17 cellular contexts compared by ENCODE assay signal in genomic region chr2:24546668-24547067, GRCh38. TPM values are rescaled to one million over a fixed set of nuclear protein-coding genes. Genes with fewer than 3 reads are reported as not detected.
DNase-seq lines count a peak whose midpoint lies in the region; ATAC-seq and TF ChIP-seq lines count a peak whose summit lies in the region.
"Had no signal": no experiment of that assay in that cellular context is flagged by ENCODE, and none has a peak within 500 bp of the region (broad histone marks: within the 10 kb centered on the region; RNA-seq: fewer than 3 reads in every experiment).

No MANE protein-coding gene starts in this region.

- H3K36me3 ChIP-seq in lower lobe of right lung (no peaks in the 10 kb centered on the region), thyroid gland (no peaks in the 10 kb centered on the region), tibial artery (no peaks in the 10 kb centered on the region)
- H3K36me3 ChIP-seq: HAP-1 had no signal

- H3K27me3 ChIP-seq in lower lobe of right lung (ENCODE audit: low read depth) (no peaks in the 10 kb centered on the region), thyroid gland (no peaks in the 10 kb centered on the region), tibial artery (no peaks in the 10 kb centered on the region)

- H3K27ac ChIP-seq in lower lobe of right lung, result no peak overlapping the region
- H3K27ac ChIP-seq in thyroid gland, result no peak overlapping the region
- no peak overlapping the region for H3K27ac ChIP-seq in tibial artery
- H3K27ac ChIP-seq: A549 had no signal

- DNase-seq in left ventricle myocardium superior (no peak), left cardiac atrium (no peak), MV-4-11 (lab: John Stamatoyannopoulos, UW) (peak; percentile 7), lower lobe of right lung (no peak), thyroid gland (no peak), tibial artery (no peak)
- DNase-seq: AML-193; CD8-positive, alpha-beta T cell; COR-L47; DMS 273 treated with DMSO at 0.1 percent for 48 hours; DMS53; DND-41; EL had no signal

- peak; percentile 21 for ATAC-seq in left ventricle myocardium superior
- no peak for ATAC-seq in left cardiac atrium
- peak; percentile 24 to 51 for ATAC-seq in lower lobe of right lung
- ATAC-seq in HG02678 (IDR thresholded peaks at IDR 0.05; ENCODE audit: unreplicated experiment), result no peak
- ATAC-seq: A549; CD8-positive, alpha-beta T cell; GM12878 had no signal

- TF ChIP-seq POLR2A in thyroid gland (IDR thresholded peaks at IDR 0.05), result no peak

- intact Hi-C loops in left ventricle myocardium superior (cut with micrococcal nuclease) (no loop called here), left cardiac atrium (cut with DNase I) (no loop called here), lower lobe of right lung (cut with DNase I) (no loop called here), thyroid gland (cut with DNase I) (no loop called here), tibial artery (cut with DNase I; ENCODE audit: low total_unique reads) (no loop called here)

- TF ChIP-seq CTCF in lower lobe of right lung (IDR thresholded peaks at IDR 0.05), result no peak
- no peak for TF ChIP-seq CTCF in thyroid gland (IDR thresholded peaks at IDR 0.05)
- TF ChIP-seq CTCF in tibial artery (IDR thresholded peaks at IDR 0.05), result no peak

- WGBS in thyroid gland, 2 donors, result 82 to 92% methylated on average over 1 of the region's 1 CpG

- no peak overlapping the region for H3K4me3 ChIP-seq in lower lobe of right lung
- no peak overlapping the region for H3K4me3 ChIP-seq in thyroid gland (replicated peaks in 1 of 3)
- H3K4me3 ChIP-seq in tibial artery, result no peak overlapping the region
- H3K4me3 ChIP-seq: A549, GM12878, HAP-1 had no signal

- H3K9me3 ChIP-seq in lower lobe of right lung (peaks cover 3% of the 10 kb centered on the region), thyroid gland (no peaks in the 10 kb centered on the region), tibial artery (no peaks in the 10 kb centered on the region)
- H3K9me3 ChIP-seq: HAP-1 had no signal

- H3K4me1 ChIP-seq in lower lobe of right lung, result no peaks in the 10 kb centered on the region
- no peaks in the 10 kb centered on the region for H3K4me1 ChIP-seq in thyroid gland
- H3K4me1 ChIP-seq in tibial artery, result no peaks in the 10 kb centered on the region
- H3K4me1 ChIP-seq: A549, HAP-1 had no signal

RNA-seq across cellular contexts. Expression of gene NCOA1, which starts 55.6 kb away (rescaled TPM):
- 34.3 TPM for total RNA-seq in left ventricle myocardium superior
- total RNA-seq in left cardiac atrium, result 10 to 100 TPM; 34.3 to 35.2 TPM
- total RNA-seq in lower lobe of right lung, result 48.3 TPM
- 10 to 100 TPM; 29.9 to 51.9 (median 40.1) TPM for total RNA-seq in thyroid gland

Comparison
In these comparisons a context has a peak if more than half of its experiments do, and no peak if none do; other contexts are left out.
1. ATAC-seq: peak in left ventricle myocardium superior (single experiment) and lower lobe of right lung (2 of 2); none in left cardiac atrium (0 of 2) and HG02678 (single experiment).